In the genomic region with DNA sequence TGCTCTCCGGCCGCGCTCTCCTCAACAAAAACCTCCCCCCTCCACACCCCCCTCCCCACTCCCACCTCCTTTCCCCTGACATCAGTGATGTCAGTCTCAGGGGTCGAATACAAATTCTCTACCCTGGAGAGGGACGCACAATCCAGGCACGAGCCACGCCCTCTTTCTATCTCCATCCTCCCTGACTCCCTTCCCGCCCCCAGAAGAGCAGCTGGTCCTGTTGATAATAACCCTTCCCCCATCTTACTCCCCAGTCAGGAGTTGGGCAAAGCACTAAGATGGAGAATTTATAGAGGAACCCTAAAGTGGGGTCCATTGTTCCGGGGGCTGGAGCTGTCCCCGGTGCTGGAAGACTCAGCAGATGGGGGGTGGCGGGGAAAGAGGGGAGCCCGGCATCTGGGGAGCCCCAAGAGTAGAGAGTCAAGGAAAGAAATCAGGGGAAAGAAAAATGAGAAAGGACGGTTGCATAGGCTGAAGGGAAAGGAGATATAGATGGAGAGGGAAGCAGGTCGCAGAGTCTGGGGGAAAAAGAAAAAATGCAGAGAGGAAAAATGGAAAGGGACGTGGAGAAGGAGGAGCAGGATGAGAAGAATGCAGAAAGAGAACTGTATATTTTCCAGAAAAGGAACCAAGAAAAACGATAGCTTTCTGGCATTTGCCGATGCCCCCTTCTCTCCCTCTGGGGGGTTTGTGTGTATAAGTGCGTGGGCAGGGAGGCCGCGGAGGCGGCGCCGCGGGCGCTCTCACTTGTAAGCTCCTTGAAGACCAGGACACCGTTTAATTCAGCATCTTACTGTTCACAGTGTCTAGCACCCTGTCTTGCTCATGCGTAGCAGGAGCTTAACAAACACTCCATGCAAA, we compare ENCODE assay signal across 9 cellular contexts. TPM values are rescaled to one million over a fixed set of nuclear protein-coding genes. Genes with fewer than 3 reads are reported as not detected.
DNase-seq lines count a peak whose midpoint lies in the region; ATAC-seq, FAIRE-seq and TF ChIP-seq lines count a peak whose summit lies in the region.
"Had no signal": no experiment of that assay in that cellular context is flagged by ENCODE, and none has a peak within 500 bp of the region (broad histone marks: within the 10 kb centered on the region; RNA-seq: fewer than 3 reads in every experiment).

A gene (minus strand): TSS at position 33 of the 861 bp plus-strand sequence. CDS start 783 bp downstream, outside the sequence.

- no peak for ATAC-seq in activated T-cell treated with anti-CD3 and anti-CD28 coated beads, Interleukin-2, amount 50 U/mL, for 4 hours
- ATAC-seq in HG02852 (IDR thresholded peaks at IDR 0.05; ENCODE audit: unreplicated experiment) (no peak), HG03175 (IDR thresholded peaks at IDR 0.05; ENCODE audit: unreplicated experiment) (no peak)

- peak within 1 kb of the TSS; percentile 94 for H3K9ac ChIP-seq in neural cell (ENCODE audit: low read length)

- no peak for TF ChIP-seq RAD21 in neural cell (conservative IDR thresholded peaks at IDR 0.05)

- H3K4me3 Mint-ChIP-seq in activated T-cell treated with anti-CD3 and anti-CD28 coated beads, Interleukin-2, amount 50 U/mL, for 4 hours: no peak within 1 kb of the TSS

- peaks cover 51% of the 10 kb centered on the region for H3K79me2 ChIP-seq in neural cell (replicated peaks; ENCODE audit: insufficient read depth, low read length)

- H3K27me3 Mint-ChIP-seq in activated T-cell treated with anti-CD3 and anti-CD28 coated beads, Interleukin-2, amount 50 U/mL, for 4 hours (ENCODE audit: low read depth): peaks cover 51% of the 10 kb centered on the region

- peaks cover 11% of the 10 kb centered on the region for H3K36me3 ChIP-seq in neural cell (ENCODE audit: insufficient read depth, low read length)

- peak; percentile 68 for TF ChIP-seq EP300 in neural cell (conservative IDR thresholded peaks at IDR 0.05; ENCODE audit: poor library complexity, severe bottlenecking)

- H3K4me1 Mint-ChIP-seq in activated T-cell treated with anti-CD3 and anti-CD28 coated beads, Interleukin-2, amount 50 U/mL, for 4 hours (ENCODE audit: low read depth): peaks cover 27% of the 10 kb centered on the region

- no peak for FAIRE-seq in GM12892 (lab: Jason Lieb, UNC)

- H3K9me2 ChIP-seq in neural cell (ENCODE audit: insufficient read depth, low read length): no peaks in the 10 kb centered on the region

- TF ChIP-seq POLR2A in GM12892 (IDR thresholded peaks at IDR 0.05; ENCODE audit: low read depth, low read length): no peak

- peak; percentile 38 for DNase-seq in activated T-cell treated with anti-CD3 and anti-CD28 coated beads, Interleukin-2, amount 50 U/mL, for 1 hour
- DNase-seq in activated T-cell treated with anti-CD3 and anti-CD28 coated beads, Interleukin-2, amount 50 U/mL, for 4 hours: no peak
- DNase-seq in NCI-H446 treated with DMSO at 0.1 percent for 48 hours (lab: John Stamatoyannopoulos, UW) (peak; percentile 97), GM12892 (ENCODE audit: insufficient read length) (no peak)

- H2AFZ ChIP-seq in neural cell (ENCODE audit: low read depth, low read length): peak within 1 kb of the TSS; percentile 37

- H3K4me3 ChIP-seq in neural cell (ENCODE audit: low read length): peak within 1 kb of the TSS; percentile 72

- no peaks in the 10 kb centered on the region for H4K20me1 ChIP-seq in neural cell (ENCODE audit: insufficient read depth)

- H3K27ac ChIP-seq in cingulate gyrus (ENCODE audit: low read depth, low read length) (peak within 1 kb of the TSS; percentile 75), neural cell (ENCODE audit: low read length) (peak within 1 kb of the TSS; percentile 99)

- H3K27me3 ChIP-seq in neural cell (ENCODE audit: insufficient read depth, low read depth, low read length): no peaks in the 10 kb centered on the region

- no peaks in the 10 kb centered on the region for H3K9me3 Mint-ChIP-seq in activated T-cell treated with anti-CD3 and anti-CD28 coated beads, Interleukin-2, amount 50 U/mL, for 4 hours

- H3K4me2 ChIP-seq in neural cell (ENCODE audit: low read length): peak within 1 kb of the TSS; percentile 92

- no peaks in the 10 kb centered on the region for H3K36me3 Mint-ChIP-seq in activated T-cell treated with anti-CD3 and anti-CD28 coated beads, Interleukin-2, amount 50 U/mL, for 4 hours (ENCODE audit: insufficient read depth)

- no peaks in the 10 kb centered on the region for H3K9me3 ChIP-seq in neural cell (ENCODE audit: low read length)

- peaks cover 6% of the 10 kb centered on the region for H3F3A ChIP-seq in neural cell (ENCODE audit: insufficient read depth, low read length, poor library complexity, severe bottlenecking)

- no peak for TF ChIP-seq CTCF in neural cell (IDR thresholded peaks at IDR 0.05; ENCODE audit: poor library complexity, severe bottlenecking)

TF ChIP-seq in neural cell, 6 proteins besides CTCF, POLR2A, EP300 and RAD21:
- TF ChIP-seq, protein P1, sequence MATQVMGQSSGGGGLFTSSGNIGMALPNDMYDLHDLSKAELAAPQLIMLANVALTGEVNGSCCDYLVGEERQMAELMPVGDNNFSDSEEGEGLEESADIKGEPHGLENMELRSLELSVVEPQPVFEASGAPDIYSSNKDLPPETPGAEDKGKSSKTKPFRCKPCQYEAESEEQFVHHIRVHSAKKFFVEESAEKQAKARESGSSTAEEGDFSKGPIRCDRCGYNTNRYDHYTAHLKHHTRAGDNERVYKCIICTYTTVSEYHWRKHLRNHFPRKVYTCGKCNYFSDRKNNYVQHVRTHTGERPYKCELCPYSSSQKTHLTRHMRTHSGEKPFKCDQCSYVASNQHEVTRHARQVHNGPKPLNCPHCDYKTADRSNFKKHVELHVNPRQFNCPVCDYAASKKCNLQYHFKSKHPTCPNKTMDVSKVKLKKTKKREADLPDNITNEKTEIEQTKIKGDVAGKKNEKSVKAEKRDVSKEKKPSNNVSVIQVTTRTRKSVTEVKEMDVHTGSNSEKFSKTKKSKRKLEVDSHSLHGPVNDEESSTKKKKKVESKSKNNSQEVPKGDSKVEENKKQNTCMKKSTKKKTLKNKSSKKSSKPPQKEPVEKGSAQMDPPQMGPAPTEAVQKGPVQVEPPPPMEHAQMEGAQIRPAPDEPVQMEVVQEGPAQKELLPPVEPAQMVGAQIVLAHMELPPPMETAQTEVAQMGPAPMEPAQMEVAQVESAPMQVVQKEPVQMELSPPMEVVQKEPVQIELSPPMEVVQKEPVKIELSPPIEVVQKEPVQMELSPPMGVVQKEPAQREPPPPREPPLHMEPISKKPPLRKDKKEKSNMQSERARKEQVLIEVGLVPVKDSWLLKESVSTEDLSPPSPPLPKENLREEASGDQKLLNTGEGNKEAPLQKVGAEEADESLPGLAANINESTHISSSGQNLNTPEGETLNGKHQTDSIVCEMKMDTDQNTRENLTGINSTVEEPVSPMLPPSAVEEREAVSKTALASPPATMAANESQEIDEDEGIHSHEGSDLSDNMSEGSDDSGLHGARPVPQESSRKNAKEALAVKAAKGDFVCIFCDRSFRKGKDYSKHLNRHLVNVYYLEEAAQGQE (IDR thresholded peaks at IDR 0.05; ENCODE audit: borderline replicate concordance): peak; percentile 82
- TF ChIP-seq MXI1 (conservative IDR thresholded peaks at IDR 0.05; ENCODE audit: poor library complexity, severe bottlenecking) (no peak), POLR2AphosphoS5 (IDR thresholded peaks at IDR 0.05) (peak; percentile 70), TAF1 (IDR thresholded peaks at IDR 0.05; ENCODE audit: low read depth) (peak; percentile 32), EZH2 (IDR thresholded peaks at IDR 0.05; ENCODE audit: borderline replicate concordance, insufficient read depth, low read length, poor library complexity, severe bottlenecking) (no peak), SMC3 (conservative IDR thresholded peaks at IDR 0.05; ENCODE audit: poor library complexity) (no peak)
TF ChIP-seq in neural cell: peak in this region for 3.

RNA-seq across cellular contexts. Expression of the gene that starts here (rescaled TPM):
- not detected for total RNA-seq in activated T-cell treated with anti-CD3 and anti-CD28 coated beads, Interleukin-2, amount 50 U/mL, for 4 hours
- 89.0 and 137 TPM in 2 replicates for polyA plus RNA-seq in neural cell
- polyA minus RNA-seq in neural cell: 117 and 129 TPM in 2 replicates
- not detected for polyA plus RNA-seq in GM12892 (2012; ENCODE audit: missing spikeins)
- polyA plus RNA-seq: BJ had no signal

Comparison
In these comparisons a context has a peak if more than half of its experiments do, and no peak if none do; other contexts are left out.
1. DNase-seq: peak in activated T-cell treated with anti-CD3 and anti-CD28 coated beads, Interleukin-2, amount 50 U/mL, for 1 hour (single experiment) and NCI-H446 treated with DMSO at 0.1 percent for 48 hours (single experiment); none in activated T-cell treated with anti-CD3 and anti-CD28 coated beads, Interleukin-2, amount 50 U/mL, for 4 hours (single experiment) and GM12892 (single experiment).